20 cellular contexts compared by ENCODE assay signal in the genomic region with DNA sequence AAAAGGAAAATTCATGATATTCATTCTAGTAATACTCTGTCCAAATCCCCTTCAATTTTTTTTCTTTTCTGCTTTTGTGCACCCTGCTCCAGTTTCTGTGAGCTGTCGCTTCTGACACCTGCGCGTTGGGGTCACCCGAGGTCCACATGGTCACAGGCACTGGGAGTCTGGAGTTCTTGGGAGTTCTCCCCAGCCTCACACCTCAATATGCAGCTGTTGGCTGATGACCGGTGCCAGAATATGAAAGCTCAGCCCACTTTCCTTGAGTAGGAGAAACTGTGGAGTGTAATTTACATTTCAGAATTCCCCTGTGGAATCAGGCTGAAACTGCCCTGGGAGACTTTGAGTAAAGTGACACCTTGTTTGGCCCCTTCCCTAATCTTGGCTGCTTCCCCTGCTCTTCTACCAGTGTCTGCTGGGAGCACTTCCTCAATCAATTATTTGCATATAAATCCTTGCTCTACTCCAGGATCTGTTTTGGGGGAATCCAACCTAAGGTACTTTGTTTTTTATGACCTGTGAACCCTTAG.
"Had no signal": no experiment of that assay in that cellular context is flagged by ENCODE, and none has a peak within 500 bp of the region (broad histone marks: within the 10 kb centered on the region; RNA-seq: fewer than 3 reads in every experiment).

No MANE protein-coding gene starts in this region.

- H3K4me1 Mint-ChIP-seq: natural killer cell, neural crest cell had no signal

- H3K36me3 ChIP-seq: esophagus muscularis mucosa, gastrocnemius medialis, prostate gland, right lobe of liver, stomach, thoracic aorta, transverse colon had no signal

- H3K27ac ChIP-seq: epithelial cell of prostate, esophagus muscularis mucosa, parathyroid adenoma, prostate gland, right lobe of liver, stomach, thoracic aorta, transverse colon had no signal

- DNase-seq: effector memory CD8-positive, alpha-beta T cell; gastrocnemius medialis; kidney; left colon; mammary epithelial cell; natural killer cell; nucleus accumbens; right lobe of liver; stimulated activated CD4-positive, alpha-beta T cell treated with anti-CD3 and anti-CD28 coated beads, Interleukin-4, amount 100 ng/mL, for 1 hour; stimulated activated CD8-positive, alpha-beta memory T cell treated with anti-CD3 and anti-CD28 coated beads, Interleukin-4, amount 100 ng/mL, for 48 hours; stomach; substantia nigra; transverse colon had no signal

- ATAC-seq: effector memory CD8-positive, alpha-beta T cell; left colon; natural killer cell; right lobe of liver; stimulated activated effector memory CD8-positive, alpha-beta T cell treated with anti-CD3 and anti-CD28 coated beads, Interleukin-12 subunit alpha, Interleukin-12 subunit beta, amount 100 ng/mL, for 72 hours had no signal

- H3K9me3 Mint-ChIP-seq: natural killer cell had no signal

- H3K36me3 Mint-ChIP-seq: natural killer cell; stimulated activated effector memory CD8-positive, alpha-beta T cell treated with anti-CD3 and anti-CD28 coated beads, Interleukin-12 subunit alpha, Interleukin-12 subunit beta, amount 100 ng/mL, for 72 hours had no signal

- H3K4me3 Mint-ChIP-seq: effector memory CD8-positive, alpha-beta T cell; natural killer cell; neural crest cell; stimulated activated effector memory CD8-positive, alpha-beta T cell treated with anti-CD3 and anti-CD28 coated beads, Interleukin-12 subunit alpha, Interleukin-12 subunit beta, amount 100 ng/mL, for 72 hours had no signal

- H3K27me3 ChIP-seq: esophagus muscularis mucosa, gastrocnemius medialis, right lobe of liver, stomach, transverse colon had no signal

- H3K4me3 ChIP-seq: esophagus muscularis mucosa, gastrocnemius medialis, prostate gland, right lobe of liver, stomach, thoracic aorta, transverse colon had no signal

- H3K4me1 ChIP-seq: esophagus muscularis mucosa, parathyroid adenoma, prostate gland had no signal

- H3K9me3 ChIP-seq: gastrocnemius medialis, prostate gland, right lobe of liver had no signal

- H3K27ac Mint-ChIP-seq: effector memory CD8-positive, alpha-beta T cell; natural killer cell; stimulated activated effector memory CD8-positive, alpha-beta T cell treated with anti-CD3 and anti-CD28 coated beads, Interleukin-12 subunit alpha, Interleukin-12 subunit beta, amount 100 ng/mL, for 72 hours had no signal
